ENCODE assay signal across 14 cellular contexts in genomic region chr21:29258626-29259335, GRCh38. TPM values are rescaled to one million over a fixed set of nuclear protein-coding genes. Genes with fewer than 3 reads are reported as not detected.
DNase-seq lines count a peak whose midpoint lies in the region; TF ChIP-seq lines count a peak whose summit lies in the region.
"Had no signal": no experiment of that assay in that cellular context is flagged by ENCODE, and none has a peak within 500 bp of the region (broad histone marks: within the 10 kb centered on the region; RNA-seq: fewer than 3 reads in every experiment).

No MANE protein-coding gene starts in this region.

- peaks cover 0 to 16% (median 4%) of the 10 kb centered on the region in 4 donors for H3K9me3 ChIP-seq in tibial nerve
- H3K9me3 ChIP-seq: BE2C, thyroid gland had no signal

- no peaks in the 10 kb centered on the region for H3K27me3 ChIP-seq in ACC112 (ENCODE audit: insufficient read depth, low read length)
- H3K27me3 ChIP-seq in tibial nerve, result no peaks in the 10 kb centered on the region
- H3K27me3 ChIP-seq: thyroid gland had no signal

- H3K4me1 ChIP-seq in ACC112 (ENCODE audit: control insufficient read depth, insufficient read depth, low read length, unreplicated experiment) (peaks cover 24% of the 10 kb centered on the region), tibial nerve (peaks cover 0 to 10% (median 0%) of the 10 kb centered on the region in 4 donors)
- H3K4me1 ChIP-seq: BE2C, thyroid gland had no signal

- TF ChIP-seq EP300 in tibial nerve (IDR thresholded peaks at IDR 0.05), result no peak

- no peak for TF ChIP-seq CTCF in tibial nerve (IDR thresholded peaks at IDR 0.05)

- no peaks in the 10 kb centered on the region for H3K79me2 ChIP-seq in ACC112 (ENCODE audit: control insufficient read depth, insufficient read depth, low read length, unreplicated experiment)

- peak; percentile 97 for DNase-seq in HS-27A (ENCODE audit: low read depth)
- DNase-seq in astrocyte of the hippocampus (ENCODE audit: low read depth, low spot score), result peak; percentile 71
- peak; percentile 74 for DNase-seq in kidney glomerular epithelial cell (lab: John Stamatoyannopoulos, UW)
- no peak for DNase-seq in DMS79 treated with DMSO at 0.1 percent for 48 hours (lab: John Stamatoyannopoulos, UW)
- no peak for DNase-seq in RPMI8226
- no peak for DNase-seq in activated CD8-positive, alpha-beta memory T cell treated with anti-CD3 and anti-CD28 coated beads, Interleukin-2, amount 50 U/mL, for 48 hours
- DNase-seq in tibial nerve (ENCODE audit: low spot score in 2 of 2), result no peak
- DNase-seq: activated CD8-positive, alpha-beta memory T cell treated with anti-CD3 and anti-CD28 coated beads, Interleukin-2, amount 10 ng/mL, durations not matched to agents 7 days and 5 days; BE2C; Karpas-422; NCI-H748 treated with DMSO at 0.1 percent for 48 hours; T-helper 17 cell had no signal

- peak overlapping the region; percentile 57 for H2AFZ ChIP-seq in ACC112 (ENCODE audit: low read length, unreplicated experiment)

- H3K4me3 ChIP-seq in ACC112 (ENCODE audit: low read depth, low read length), result peak overlapping the region; percentile 49
- H3K4me3 ChIP-seq in tibial nerve, result no peak overlapping the region
- H3K4me3 ChIP-seq: thyroid gland had no signal

- 41 to 52% methylated on average over 5 of the region's 5 CpGs for WGBS in tibial nerve, 2 donors

- H3K36me3 ChIP-seq in ACC112 (ENCODE audit: insufficient read depth, low read length) (no peaks in the 10 kb centered on the region), tibial nerve (no peaks in the 10 kb centered on the region)
- H3K36me3 ChIP-seq: BE2C, thyroid gland had no signal

- TF ChIP-seq POLR2A in tibial nerve (IDR thresholded peaks at IDR 0.05), result no peak

- H3K27ac ChIP-seq in ACC112 (ENCODE audit: low read depth, low read length), result peak overlapping the region; percentile 87
- H3K27ac ChIP-seq in tibial nerve, result no peak overlapping the region
- H3K27ac ChIP-seq: thyroid gland had no signal

RNA-seq across cellular contexts. Expression of gene BACH1, which starts 39.9 kb away (rescaled TPM):
- 10 to 100 TPM; 38.0 to 46.5 (median 39.9) TPM for total RNA-seq in tibial nerve

Comparison
In these comparisons a context has a peak if more than half of its experiments do, and no peak if none do; other contexts are left out.
1. DNase-seq: peak in HS-27A (single experiment), astrocyte of the hippocampus (single experiment) and kidney glomerular epithelial cell (single experiment); none in DMS79 treated with DMSO at 0.1 percent for 48 hours (single experiment), RPMI8226 (single experiment), activated CD8-positive, alpha-beta memory T cell treated with anti-CD3 and anti-CD28 coated beads, Interleukin-2, amount 50 U/mL, for 48 hours (single experiment) and tibial nerve (0 of 2).